Comparison of ENCODE assay signal across 14 cellular contexts in the genomic region with DNA sequence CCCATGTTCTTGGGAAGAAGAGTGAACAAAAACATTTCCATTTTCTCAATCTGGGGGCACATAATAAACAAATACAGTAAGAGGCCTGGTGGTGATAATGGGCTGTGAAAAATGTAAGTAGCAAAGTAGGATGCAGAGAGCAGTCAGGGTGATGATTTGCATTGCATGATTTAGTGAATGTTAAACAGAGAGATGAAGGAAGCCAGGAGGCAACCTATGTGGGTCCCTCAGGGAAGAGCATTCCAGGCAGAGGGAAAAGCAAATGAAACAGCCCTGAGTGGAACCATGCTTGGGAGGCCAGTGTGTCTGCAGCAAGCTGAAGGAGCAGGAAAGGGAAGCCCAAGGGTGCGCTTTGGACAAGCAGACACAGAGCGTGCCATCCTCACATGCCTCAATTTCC. TPM values are rescaled to one million over a fixed set of nuclear protein-coding genes. Genes with fewer than 3 reads are reported as not detected.
DNase-seq lines count a peak whose midpoint lies in the region; ATAC-seq and TF ChIP-seq lines count a peak whose summit lies in the region.
"Had no signal": no experiment of that assay in that cellular context is flagged by ENCODE, and none has a peak within 500 bp of the region (broad histone marks: within the 10 kb centered on the region; RNA-seq: fewer than 3 reads in every experiment).

No MANE protein-coding gene starts in this region.

- TF ChIP-seq CTCF in H9 (conservative IDR thresholded peaks at IDR 0.05) (no peak), Panc1 (IDR thresholded peaks at IDR 0.05) (peak; percentile 3; the same call in 1 of the 2 replicates), esophagus squamous epithelium (IDR thresholded peaks at IDR 0.05) (no peak), neural progenitor cell (IDR thresholded peaks at IDR 0.05) (no peak), transverse colon (IDR thresholded peaks at IDR 0.05) (no peak)

- intact Hi-C loops in Panc1 (cut with micrococcal nuclease; ENCODE audit: unreplicated experiment) (no loop called here), esophagus squamous epithelium (cut with DNase I) (no loop called here), transverse colon (cut with DNase I; ENCODE audit: low total_unique reads) (no loop called here)

- no peaks in the 10 kb centered on the region for H4K20me1 ChIP-seq in H9 (ENCODE audit: control insufficient read depth, insufficient read depth, insufficient read length)
- H4K20me1 ChIP-seq in neural progenitor cell (ENCODE audit: low read depth): no peaks in the 10 kb centered on the region

- no peak overlapping the region for H3K4ac ChIP-seq in H9 (ENCODE audit: low read depth, low read length)

- DNase-seq in H9 (no peak), Panc1 (ENCODE audit: low read depth, low spot score) (no peak), esophagus squamous epithelium (lab: John Stamatoyannopoulos, UW) (no peak), neural progenitor cell (ENCODE audit: low spot score) (no peak), transverse colon (no peak), cortex of kidney (lab: John Stamatoyannopoulos, UW) (no peak)
- DNase-seq: AML-193, NCI-H1436, NCI-H2029 treated with DMSO at 0.1 percent for 48 hours, NCI-H510A treated with DMSO at 0.1 percent for 48 hours had no signal

- H3K23me2 ChIP-seq in H9 (ENCODE audit: insufficient read length, low read depth, low read length, poor library complexity, severe bottlenecking): no peaks in the 10 kb centered on the region

- H3K9me3 Mint-ChIP-seq in H9 (no peaks in the 10 kb centered on the region), neural progenitor cell (peaks cover 2% of the 10 kb centered on the region)

- H4K5ac ChIP-seq in H9 (ENCODE audit: insufficient read length, low read depth, low read length): no peak overlapping the region

- CTCF ChIA-PET in Panc1 (lab: Charles Lee): no interaction called here

- WGBS in H9 (ENCODE audit: extremely low coverage, insufficient read length, low lambda C conversion rate): no CpG with 5 or more reads among the region's 2 CpGs
- 31 to 33% methylated on average over 2 of the region's 2 CpGs for WGBS in esophagus squamous epithelium, 2 donors
- 50% methylated on average over 2 of the region's 2 CpGs; no CpG with 5 or more reads in 1 of the 2 donors for WGBS in transverse colon (ENCODE audit: low coverage in 1 of 2), 2 donors

- no peak overlapping the region for H2BK15ac ChIP-seq in H9 (ENCODE audit: low read depth, low read length)

- no peak overlapping the region for H3K14ac ChIP-seq in H9 (ENCODE audit: insufficient read depth, low read length)

- no peak overlapping the region for H3T11ph ChIP-seq in H9 (ENCODE audit: low read length)

- no peak overlapping the region for H4K8ac ChIP-seq in H9 (replicated peaks; ENCODE audit: insufficient read length, low read depth, low read length)

- no peaks in the 10 kb centered on the region for H3F3A ChIP-seq in neural progenitor cell (ENCODE audit: low read depth)

- H3K27ac Mint-ChIP-seq in H9 (no peak overlapping the region; a peak in 2 of 7 replicates), neural progenitor cell (no peak overlapping the region)
- H3K27ac Mint-ChIP-seq: IgD-negative memory B cell had no signal

- H3K4me1 ChIP-seq in H9 (ENCODE audit: insufficient read depth, low read length) (peaks cover 5% of the 10 kb centered on the region), Panc1 (ENCODE audit: control insufficient read depth, insufficient read depth, low read length) (peaks cover 29% of the 10 kb centered on the region), esophagus squamous epithelium (peaks cover 0 to 86% (median 16%) of the 10 kb centered on the region in 3 donors), neural progenitor cell (no peaks in the 10 kb centered on the region), transverse colon (peaks cover 0 to 2% (median 0%) of the 10 kb centered on the region in 4 donors)

- no TSS peak for BruUV-seq in Panc1 (replicated peaks; lab: Mats Ljungman, UMichigan)

- no peaks in the 10 kb centered on the region for H3K9me3 ChIP-seq in H9 (ENCODE audit: control insufficient read depth, low read depth, low read length)
- H3K9me3 ChIP-seq in Panc1 (ENCODE audit: control insufficient read depth, insufficient read depth, low read depth, low read length): no peaks in the 10 kb centered on the region
- H3K9me3 ChIP-seq in esophagus squamous epithelium: no peaks in the 10 kb centered on the region
- no peaks in the 10 kb centered on the region for H3K9me3 ChIP-seq in neural progenitor cell (ENCODE audit: low read depth)
- no peaks in the 10 kb centered on the region for H3K9me3 ChIP-seq in transverse colon

- H3K9ac ChIP-seq in H9 (ENCODE audit: extremely low read depth, insufficient read length, low read length) (no peak overlapping the region), neural progenitor cell (no peak overlapping the region)

- no peak overlapping the region for H3K56ac ChIP-seq in H9 (ENCODE audit: insufficient read length, low read depth, low read length)

- H3K23ac ChIP-seq in H9 (ENCODE audit: insufficient read length, low read depth, low read length): no peak overlapping the region

- no peak overlapping the region for H2BK5ac ChIP-seq in H9 (ENCODE audit: insufficient read length, low read length)

- H3K4me2 ChIP-seq in H9 (ENCODE audit: insufficient read depth, insufficient read length, low read length) (no peak overlapping the region), neural progenitor cell (no peak overlapping the region)

- no peak for TF ChIP-seq POLR2A in esophagus squamous epithelium (IDR thresholded peaks at IDR 0.05)
- no peak for TF ChIP-seq POLR2A in transverse colon (IDR thresholded peaks at IDR 0.05)

- H3K36me3 ChIP-seq in Panc1 (ENCODE audit: control insufficient read depth, insufficient read depth, low read length) (no peaks in the 10 kb centered on the region), esophagus squamous epithelium (no peaks in the 10 kb centered on the region), neural progenitor cell (no peaks in the 10 kb centered on the region), transverse colon (no peaks in the 10 kb centered on the region)

- H3K79me2 ChIP-seq in H9 (ENCODE audit: insufficient read depth, low read length): no peaks in the 10 kb centered on the region
- no peaks in the 10 kb centered on the region for H3K79me2 ChIP-seq in neural progenitor cell (ENCODE audit: low read depth)

- no peak overlapping the region for H2BK120ac ChIP-seq in H9 (ENCODE audit: low read depth, low read length, poor library complexity, severe bottlenecking)

- H3K4me3 Mint-ChIP-seq in H9: no peak overlapping the region
- H3K4me3 Mint-ChIP-seq in neural progenitor cell: no peak overlapping the region
- H3K4me3 Mint-ChIP-seq: IgD-negative memory B cell had no signal

- H3K27me3 Mint-ChIP-seq in H9 (ENCODE audit: low read depth): no peaks in the 10 kb centered on the region
- H3K27me3 Mint-ChIP-seq in neural progenitor cell (ENCODE audit: insufficient read depth, low read depth): peaks cover 5% of the 10 kb centered on the region
- H3K27me3 Mint-ChIP-seq: IgD-negative memory B cell had no signal

- no peaks in the 10 kb centered on the region for H3K27me3 ChIP-seq in H9 (ENCODE audit: insufficient read depth, low read length)
- no peaks in the 10 kb centered on the region for H3K27me3 ChIP-seq in Panc1 (ENCODE audit: control insufficient read depth, insufficient read depth, low read length)
- no peaks in the 10 kb centered on the region for H3K27me3 ChIP-seq in esophagus squamous epithelium
- H3K27me3 ChIP-seq in neural progenitor cell: no peaks in the 10 kb centered on the region
- H3K27me3 ChIP-seq in transverse colon: no peaks in the 10 kb centered on the region

- H2BK20ac ChIP-seq in H9 (ENCODE audit: low read depth, low read length, poor library complexity, severe bottlenecking): no peak overlapping the region

- ATAC-seq in Panc1 (peak; percentile 23; the same call in 1 of the 2 replicates), HG02588 (IDR thresholded peaks at IDR 0.05; ENCODE audit: unreplicated experiment) (no peak), GM21825 (IDR thresholded peaks at IDR 0.05; ENCODE audit: unreplicated experiment) (no peak)

- POLR2A ChIA-PET in Panc1 (lab: Charles Lee): no interaction called here

- H3K4me1 Mint-ChIP-seq in H9 (peaks cover 14 to 20% of the 10 kb centered on the region in 2 experiments), neural progenitor cell (peaks cover 18% of the 10 kb centered on the region)
- H3K4me1 Mint-ChIP-seq: IgD-negative memory B cell had no signal

- in situ Hi-C loops in Panc1 (cut with HindIII; ENCODE audit: low pct_unique_long_range_greater_than_20kb, low sequenced_read_pairs): no loop called here
- in situ Hi-C loops in transverse colon (cut with MboI; ENCODE audit: low pct_ligation_motif_present in 1 of 4, low pct_unique_long_range_greater_than_20kb in 1 of 4, low sequenced_read_pairs in 3 of 4): no loop called here

- no peak overlapping the region for H3K18ac ChIP-seq in H9 (ENCODE audit: insufficient read length, low read depth, low read length)

- H3K4me3 ChIP-seq in Panc1 (ENCODE audit: low read depth in 2 of 2, low read length in 2 of 2) (no peak overlapping the region), esophagus squamous epithelium (no peak overlapping the region), neural progenitor cell (no peak overlapping the region), transverse colon (no peak overlapping the region)

- H2AFZ ChIP-seq in H9 (ENCODE audit: low read length) (peak overlapping the region; percentile 78), neural progenitor cell (replicated peaks) (peak overlapping the region; percentile 31)

- H3K79me1 ChIP-seq in H9 (ENCODE audit: insufficient read depth, low read depth, low read length, poor library complexity, severe bottlenecking): no peaks in the 10 kb centered on the region

- H3K27ac ChIP-seq in H9 (ENCODE audit: insufficient read length, low read depth, low read length) (no peak overlapping the region), Panc1 (ENCODE audit: low read length) (peak overlapping the region; percentile 36), esophagus squamous epithelium (peak overlapping the region in 3 of 4 donors; percentile 29 to 48 (median 38)), neural progenitor cell (no peak overlapping the region), transverse colon (no peak overlapping the region)

- TF ChIP-seq EP300 in transverse colon (IDR thresholded peaks at IDR 0.05; ENCODE audit: low read depth): no peak

- no peak overlapping the region for H2AK5ac ChIP-seq in H9 (ENCODE audit: insufficient read length, low read length)

- H2BK12ac ChIP-seq in H9 (ENCODE audit: insufficient read length, low read depth, low read length): no peak overlapping the region

- H3K36me3 Mint-ChIP-seq in H9 (ENCODE audit: insufficient read depth in 1 of 3, low read depth in 3 of 3) (no peaks in the 10 kb centered on the region; a peak in 1 of 7 replicates), neural progenitor cell (no peaks in the 10 kb centered on the region)
- H3K36me3 Mint-ChIP-seq: IgD-negative memory B cell had no signal

- H4K91ac ChIP-seq in H9 (ENCODE audit: insufficient read length, low read depth, low read length): no peak overlapping the region

RNA-seq across cellular contexts. Expression of a gene that starts 5.4 kb away (rescaled TPM):
- total RNA-seq in H9 (2021) (0.15 TPM in 1 of 2 replicates, not detected in the other), Panc1 (2021; ENCODE audit: unreplicated experiment) (0.77 TPM), esophagus squamous epithelium (10 to 100 TPM in 2 of 4 donors, 1 to 10 TPM in 2; 2.9 to 36.8 (median 10.6) TPM), neural progenitor cell (ENCODE audit: low replicate concordance) (not detected in 2 replicates), transverse colon (1 to 10 TPM in 3 of 4 donors, not detected in 1; 1.4 to 3.6 (median 2.5) TPM)
- polyA plus RNA-seq in Panc1 (2012; ENCODE audit: insufficient read length): 0.62 TPM
- total RNA-seq: G401 had no signal

Comparison
In these comparisons a context has a peak if more than half of its experiments do, and no peak if none do; other contexts are left out.
1. H3K27ac ChIP-seq: peak in Panc1 (single experiment) and esophagus squamous epithelium (3 of 4); none in H9 (single experiment), neural progenitor cell (single experiment) and transverse colon (0 of 4).